Comparison of ENCODE assay signal across 14 cellular contexts in genomic region chr3:172515130-172515918, GRCh38. TPM values are rescaled to one million over a fixed set of nuclear protein-coding genes. Genes with fewer than 3 reads are reported as not detected.
A peak's percentile ranks its signal among the peaks of the same experiment; 100 is the strongest.
DNase-seq lines count a peak whose midpoint lies in the region; ATAC-seq and TF ChIP-seq lines count a peak whose summit lies in the region.
"Had no signal": no experiment of that assay in that cellular context is flagged by ENCODE, and none has a peak within 500 bp of the region (broad histone marks: within the 10 kb centered on the region; RNA-seq: fewer than 3 reads in every experiment).

No MANE protein-coding gene starts in this region.

- H3K36me3 ChIP-seq in CD8-positive, alpha-beta memory T cell (ENCODE audit: insufficient read depth, low read length) = peaks cover 10% of the 10 kb centered on the region
- no peaks in the 10 kb centered on the region for H3K36me3 ChIP-seq in Panc1 (ENCODE audit: control insufficient read depth, insufficient read depth, low read length)
- H3K36me3 ChIP-seq in effector memory CD4-positive, alpha-beta T cell (ENCODE audit: control insufficient read depth, insufficient read depth, low read length) = peaks cover 16% of the 10 kb centered on the region

- peaks cover 30 to 56% (median 45%) of the 10 kb centered on the region in 3 donors for H3K36me3 Mint-ChIP-seq in CD8-positive, alpha-beta memory T cell
- H3K36me3 Mint-ChIP-seq in natural killer cell treated with Interleukin-12 subunit alpha and Interleukin-12 subunit beta and Interleukin-15 and Interleukin-18, amount 100 ng/mL, for 72 hours = peaks cover 71% of the 10 kb centered on the region

- CTCF ChIA-PET in CD8-positive, alpha-beta memory T cell (lab: Charles Lee) = interaction anchor here (3.3 kb wide), 1 partner anchor 81 kb away, joined by 17 read pairs; no protein-coding TSS in a partner anchor
- CTCF ChIA-PET in Panc1 (lab: Charles Lee) = no interaction called here

- H3K27ac ChIP-seq in CD8-positive, alpha-beta memory T cell (ENCODE audit: low read depth, low read length) = no peak overlapping the region
- peak overlapping the region; percentile 45; the same call in 1 of the 2 replicates for H3K27ac ChIP-seq in Panc1 (ENCODE audit: low read length)
- peak overlapping the region; percentile 49 for H3K27ac ChIP-seq in effector memory CD4-positive, alpha-beta T cell (ENCODE audit: insufficient read depth, low read length, poor library complexity, severe bottlenecking)

- POLR2A ChIA-PET in CD8-positive, alpha-beta memory T cell (lab: Charles Lee) = interaction anchor here (0.5 kb wide), 1 partner anchor 46 kb away, joined by 3 read pairs; no protein-coding TSS in a partner anchor
- POLR2A ChIA-PET in Panc1 (lab: Charles Lee) = no interaction called here

- H3K27me3 Mint-ChIP-seq in CD8-positive, alpha-beta memory T cell = no peaks in the 10 kb centered on the region
- H3K27me3 Mint-ChIP-seq in natural killer cell treated with Interleukin-12 subunit alpha and Interleukin-12 subunit beta and Interleukin-15 and Interleukin-18, amount 100 ng/mL, for 72 hours = no peaks in the 10 kb centered on the region

- no peak overlapping the region for H3K4me3 ChIP-seq in CD8-positive, alpha-beta memory T cell (ENCODE audit: low read length)
- peak overlapping the region in 1 of 2 experiments; percentile 32; a peak in 1 of 4 replicates for H3K4me3 ChIP-seq in Panc1 (ENCODE audit: low read depth in 2 of 2, low read length in 2 of 2)
- no peak overlapping the region for H3K4me3 ChIP-seq in effector memory CD4-positive, alpha-beta T cell (ENCODE audit: insufficient read depth, low read depth, low read length, poor library complexity, severe bottlenecking)

- in situ Hi-C loops in Panc1 (cut with HindIII; ENCODE audit: low pct_unique_long_range_greater_than_20kb, low sequenced_read_pairs) = no loop called here

- ATAC-seq in Panc1 = peak; percentile 46
- no peak for ATAC-seq in natural killer cell treated with Interleukin-12 subunit alpha and Interleukin-12 subunit beta and Interleukin-15 and Interleukin-18, amount 100 ng/mL, for 72 hours
- ATAC-seq in GM19351 (IDR thresholded peaks at IDR 0.05; ENCODE audit: unreplicated experiment) = no peak
- ATAC-seq: left cardiac atrium had no signal

- no peaks in the 10 kb centered on the region for H3K9me3 Mint-ChIP-seq in CD8-positive, alpha-beta memory T cell
- peaks cover 4% of the 10 kb centered on the region for H3K9me3 Mint-ChIP-seq in natural killer cell treated with Interleukin-12 subunit alpha and Interleukin-12 subunit beta and Interleukin-15 and Interleukin-18, amount 100 ng/mL, for 72 hours

- peak overlapping the region; percentile 55 to 91 (median 76) for H3K27ac Mint-ChIP-seq in CD8-positive, alpha-beta memory T cell
- H3K27ac Mint-ChIP-seq in natural killer cell treated with Interleukin-12 subunit alpha and Interleukin-12 subunit beta and Interleukin-15 and Interleukin-18, amount 100 ng/mL, for 72 hours = peak overlapping the region; percentile 90 to 95

- H3K4me3 Mint-ChIP-seq in CD8-positive, alpha-beta memory T cell = peak overlapping the region in 6 of 7 donors; percentile 12 to 80 (median 23)
- peak overlapping the region; percentile 92 for H3K4me3 Mint-ChIP-seq in natural killer cell treated with Interleukin-12 subunit alpha and Interleukin-12 subunit beta and Interleukin-15 and Interleukin-18, amount 100 ng/mL, for 72 hours

- H3K27me3 ChIP-seq in CD8-positive, alpha-beta memory T cell (ENCODE audit: insufficient read depth, low read length, poor library complexity, severe bottlenecking) = no peaks in the 10 kb centered on the region
- H3K27me3 ChIP-seq in Panc1 (ENCODE audit: control insufficient read depth, insufficient read depth, low read length) = no peaks in the 10 kb centered on the region
- no peaks in the 10 kb centered on the region for H3K27me3 ChIP-seq in effector memory CD4-positive, alpha-beta T cell (replicated peaks; ENCODE audit: control insufficient read depth, insufficient read depth, low read length, poor library complexity, severe bottlenecking)

- intact Hi-C loops in Panc1 (cut with micrococcal nuclease; ENCODE audit: unreplicated experiment) (no loop called here), posterior cingulate gyrus (cut with DNase I) (no loop called here)

- H3K4me1 Mint-ChIP-seq in CD8-positive, alpha-beta memory T cell = peaks cover 86 to 100% (median 95%) of the 10 kb centered on the region in 3 donors
- H3K4me1 Mint-ChIP-seq in natural killer cell treated with Interleukin-12 subunit alpha and Interleukin-12 subunit beta and Interleukin-15 and Interleukin-18, amount 100 ng/mL, for 72 hours (ENCODE audit: low read depth in 2 of 2) = peaks cover 83 to 99% of the 10 kb centered on the region in 2 donors

- H3K9me3 ChIP-seq in CD8-positive, alpha-beta memory T cell (ENCODE audit: low read length) = no peaks in the 10 kb centered on the region
- H3K9me3 ChIP-seq in Panc1 (ENCODE audit: control insufficient read depth, insufficient read depth, low read depth, low read length) = no peaks in the 10 kb centered on the region
- no peaks in the 10 kb centered on the region for H3K9me3 ChIP-seq in effector memory CD4-positive, alpha-beta T cell (ENCODE audit: control insufficient read depth, low read length)

- peaks cover 94% of the 10 kb centered on the region for H3K4me1 ChIP-seq in CD8-positive, alpha-beta memory T cell (ENCODE audit: insufficient read depth, low read length)
- H3K4me1 ChIP-seq in Panc1 (ENCODE audit: control insufficient read depth, insufficient read depth, low read length) = peaks cover 32% of the 10 kb centered on the region
- peaks cover 73% of the 10 kb centered on the region for H3K4me1 ChIP-seq in effector memory CD4-positive, alpha-beta T cell (ENCODE audit: control insufficient read depth, insufficient read depth, low read length, poor library complexity, severe bottlenecking)

- DNase-seq in CD8-positive, alpha-beta memory T cell = no peak
- DNase-seq in Panc1 (ENCODE audit: low read depth, low spot score) (no peak), posterior cingulate gyrus (no peak), AML-193 (lab: John Stamatoyannopoulos, UW) (no peak)
- no peak for DNase-seq in effector memory CD4-positive, alpha-beta T cell
- no peak for DNase-seq in natural killer cell treated with Interleukin-12 subunit alpha and Interleukin-12 subunit beta and Interleukin-15 and Interleukin-18, amount 100 ng/mL, for 72 hours (ENCODE audit: low spot score)
- no peak for DNase-seq in stimulated activated CD4-positive, alpha-beta T cell treated with anti-CD3 and anti-CD28 coated beads, Interleukin-4, amount 100 ng/mL, for 4 hours
- DNase-seq: DMS53; HCEC 1CT; left cardiac atrium; NCI-H2081 treated with DMSO at 0.1 percent for 48 hours; stimulated activated CD4-positive, alpha-beta T cell treated with anti-CD3 and anti-CD28 coated beads, Interleukin-12 subunit alpha, Interleukin-12 subunit beta, amount 100 ng/mL, for 4 hours; stimulated activated naive CD4-positive, alpha-beta T cell had no signal

- BruUV-seq in Panc1 (replicated peaks; lab: Mats Ljungman, UMichigan) = no TSS peak

- TF ChIP-seq CTCF in Panc1 (IDR thresholded peaks at IDR 0.05) = no peak

RNA-seq across cellular contexts. Expression of gene TNFSF10, which starts 7.9 kb away (rescaled TPM):
- 10 to 100 TPM; 38.2 to 41.9 TPM for total RNA-seq in CD8-positive, alpha-beta memory T cell
- 48.1 TPM for polyA plus RNA-seq in CD8-positive, alpha-beta memory T cell
- total RNA-seq in Panc1 (2021; ENCODE audit: unreplicated experiment) = 2.2 TPM
- 1.4 TPM for polyA plus RNA-seq in Panc1 (2012; ENCODE audit: insufficient read length)
- 100 to 1,000 TPM; 111 to 321 TPM for total RNA-seq in natural killer cell treated with Interleukin-12 subunit alpha and Interleukin-12 subunit beta and Interleukin-15 and Interleukin-18, amount 100 ng/mL, for 72 hours

Comparison
In these comparisons a context has a peak if more than half of its experiments do, and no peak if none do; other contexts are left out.
1. RNA of gene TNFSF10, which starts 7.9 kb away (total RNA-seq): 111 to 321 TPM in natural killer cell treated with Interleukin-12 subunit alpha and Interleukin-12 subunit beta and Interleukin-15 and Interleukin-18, amount 100 ng/mL, for 72 hours and 38.2 to 41.9 TPM in CD8-positive, alpha-beta memory T cell; 2.2 TPM in Panc1 (single experiment); every median in the first group is over 10 times any median in the second.